In genomic region chr20:50689864-50690263, GRCh38 we compare ENCODE assay signal across 10 cellular contexts. TPM values are rescaled to one million over a fixed set of nuclear protein-coding genes. Genes with fewer than 3 reads are reported as not detected.
DNase-seq lines count a peak whose midpoint lies in the region; ATAC-seq and TF ChIP-seq lines count a peak whose summit lies in the region.
"Had no signal": no experiment of that assay in that cellular context is flagged by ENCODE, and none has a peak within 500 bp of the region (broad histone marks: within the 10 kb centered on the region; RNA-seq: fewer than 3 reads in every experiment).

No MANE protein-coding gene starts in this region.

- H3K27me3 ChIP-seq in right atrium auricular region: no peaks in the 10 kb centered on the region
- H3K27me3 ChIP-seq in suprapubic skin: peaks cover 35% of the 10 kb centered on the region
- peaks cover 30% of the 10 kb centered on the region for H3K27me3 ChIP-seq in endodermal cell (ENCODE audit: control insufficient read depth, insufficient read depth, low read length, poor library complexity, severe bottlenecking)

- TF ChIP-seq CTCF in VCaP (conservative IDR thresholded peaks at IDR 0.05): no peak
- no peak for TF ChIP-seq CTCF in right atrium auricular region (IDR thresholded peaks at IDR 0.05)
- TF ChIP-seq CTCF in suprapubic skin (IDR thresholded peaks at IDR 0.05): no peak
- no peak for TF ChIP-seq CTCF in endodermal cell (conservative IDR thresholded peaks at IDR 0.05)

- H3K4me3 ChIP-seq in right atrium auricular region (peak overlapping the region; percentile 38 to 52), suprapubic skin (peak overlapping the region; percentile 53), endodermal cell (ENCODE audit: low read length) (no peak overlapping the region)

- TF ChIP-seq EP300 in Ishikawa (IDR thresholded peaks at IDR 0.05; ENCODE audit: borderline replicate concordance) (peak; percentile 28; the same call in 1 of the 2 replicates), suprapubic skin (IDR thresholded peaks at IDR 0.05) (no peak)

- no peak for TF ChIP-seq RAD21 in Ishikawa (IDR thresholded peaks at IDR 0.05; ENCODE audit: low read depth)

- H3K27ac ChIP-seq in VCaP: peak overlapping the region; percentile 22; the same call in 1 of the 2 replicates
- no peak overlapping the region for H3K27ac ChIP-seq in right atrium auricular region
- peak overlapping the region; percentile 24 for H3K27ac ChIP-seq in suprapubic skin
- H3K27ac ChIP-seq in endodermal cell (ENCODE audit: low read depth, low read length): no peak overlapping the region

- peaks cover 0 to 27% of the 10 kb centered on the region in 2 donors for H3K4me1 ChIP-seq in right atrium auricular region
- H3K4me1 ChIP-seq in suprapubic skin: peaks cover 27% of the 10 kb centered on the region
- no peaks in the 10 kb centered on the region for H3K4me1 ChIP-seq in endodermal cell (ENCODE audit: control insufficient read depth, insufficient read depth, low read length)

- no peak overlapping the region for H3K4me3 Mint-ChIP-seq in endodermal cell

- TF ChIP-seq POLR2A in suprapubic skin (IDR thresholded peaks at IDR 0.05): no peak

- H3K27ac Mint-ChIP-seq in endodermal cell: no peak overlapping the region

- no peaks in the 10 kb centered on the region for H3K9me3 Mint-ChIP-seq in endodermal cell

- ATAC-seq in GM21381 (IDR thresholded peaks at IDR 0.05; ENCODE audit: unreplicated experiment): no peak

- peaks cover 22% of the 10 kb centered on the region for H3K27me3 Mint-ChIP-seq in endodermal cell (ENCODE audit: insufficient read depth)

- H3K9me3 ChIP-seq in right atrium auricular region: no peaks in the 10 kb centered on the region
- no peaks in the 10 kb centered on the region for H3K9me3 ChIP-seq in suprapubic skin
- H3K9me3 ChIP-seq in endodermal cell (ENCODE audit: control insufficient read depth, low read length): no peaks in the 10 kb centered on the region

- DNase-seq in right atrium auricular region (ENCODE audit: low spot score): no peak
- peak in 1 of 2 donors; percentile 82 for DNase-seq in suprapubic skin (ENCODE audit: low spot score in 2 of 2)
- no peak for DNase-seq in activated naive CD4-positive, alpha-beta T cell (lab: John Stamatoyannopoulos, UW)
- DNase-seq in NCI-H82 treated with DMSO at 0.1 percent for 48 hours (lab: John Stamatoyannopoulos, UW; ENCODE audit: unreplicated experiment): no peak
- no peak for DNase-seq in endodermal cell
- DNase-seq: cerebellar nuclear complex, NCI-H1436 treated with DMSO at 0.1 percent for 48 hours had no signal

- no peaks in the 10 kb centered on the region for H3K36me3 Mint-ChIP-seq in endodermal cell (ENCODE audit: low read depth)

- peaks cover 22% of the 10 kb centered on the region for H3K4me1 Mint-ChIP-seq in endodermal cell

- 31% methylated on average over 8 of the region's 8 CpGs for WGBS in suprapubic skin
- 82 to 84% methylated on average over 7 to 8 of the region's 8 CpGs for WGBS in endodermal cell (ENCODE audit: insufficient coverage in 1 of 2, insufficient read length in 1 of 2), 2 experiments

- H3K9ac ChIP-seq in endodermal cell (ENCODE audit: extremely low read depth, low read length, poor library complexity, severe bottlenecking): no peak overlapping the region

- no peaks in the 10 kb centered on the region for H3K36me3 ChIP-seq in right atrium auricular region
- H3K36me3 ChIP-seq in suprapubic skin: no peaks in the 10 kb centered on the region
- no peaks in the 10 kb centered on the region for H3K36me3 ChIP-seq in endodermal cell (ENCODE audit: control insufficient read depth, insufficient read depth, low read length)

TF ChIP-seq in Ishikawa, 13 proteins besides CTCF, POLR2A, EP300 and RAD21:
- TF ChIP-seq NFIC (IDR thresholded peaks at IDR 0.05) (peak; percentile 73), YY1 (IDR thresholded peaks at IDR 0.05; ENCODE audit: low read depth) (no peak), TCF12 (IDR thresholded peaks at IDR 0.05; ENCODE audit: low read depth) (no peak), USF1 (IDR thresholded peaks at IDR 0.05) (no peak)

RNA-seq across cellular contexts. Expression of gene RIPOR3, which starts 1.5 kb away (rescaled TPM):
- total RNA-seq in right atrium auricular region: 1 to 10 TPM; 2.9 to 4.7 TPM
- 10 to 100 TPM in 1 of 4 donors, 1 to 10 TPM in 3; 3.3 to 10.1 (median 5.3) TPM for total RNA-seq in suprapubic skin
- total RNA-seq in endodermal cell: 1 to 10 TPM in 1 of 2 donors, under 1 TPM in 1; 0.46 to 1.4 TPM
- polyA plus RNA-seq in endodermal cell (2013, experiment 1 of 2): 0.96 TPM
- polyA plus RNA-seq in endodermal cell (2013, experiment 2 of 2): 0.25 TPM

RNA-seq across cellular contexts. Expression of gene PARD6B, which starts 41.5 kb away (rescaled TPM):
- total RNA-seq in right atrium auricular region (1 to 10 TPM; 4.4 to 5.9 TPM), suprapubic skin (10 to 100 TPM in 1 of 4 donors, 1 to 10 TPM in 3; 7.6 to 10.3 (median 8.4) TPM), endodermal cell (10 to 100 TPM; 29.0 to 36.7 TPM)
- 5.8 TPM for polyA plus RNA-seq in endodermal cell (2013, experiment 1 of 2)
- polyA plus RNA-seq in endodermal cell (2013, experiment 2 of 2): 7.0 TPM

Comparison
In these comparisons a context has a peak if more than half of its experiments do, and no peak if none do; other contexts are left out.
1. H3K27ac ChIP-seq: peak in VCaP (single experiment) and suprapubic skin (single experiment); none in right atrium auricular region (0 of 2) and endodermal cell (single experiment).